ENCODE assay signal across 15 cellular contexts in genomic region chr1:169361281-169361680, GRCh38.
DNase-seq lines count a peak whose midpoint lies in the region; TF ChIP-seq lines count a peak whose summit lies in the region.
"Had no signal": no experiment of that assay in that cellular context is flagged by ENCODE, and none has a peak within 500 bp of the region (broad histone marks: within the 10 kb centered on the region; RNA-seq: fewer than 3 reads in every experiment).

No MANE protein-coding gene starts in this region.

- TF ChIP-seq CTCF in OCI-LY3 (IDR thresholded peaks at IDR 0.05; ENCODE audit: low read depth, low read length) (no peak), cardiac fibroblast (IDR thresholded peaks at IDR 0.05; ENCODE audit: low read depth, low read length) (no peak)

- peaks cover 26% of the 10 kb centered on the region for H3K4me1 ChIP-seq in OCI-LY3 (ENCODE audit: low read length)

- no peak overlapping the region for H3K27ac ChIP-seq in OCI-LY3 (ENCODE audit: low read length)

- peak overlapping the region; percentile 13 for H3K4me2 ChIP-seq in OCI-LY3 (ENCODE audit: low read length)

- H3K4me3 ChIP-seq in OCI-LY3 (ENCODE audit: low read length), result peak overlapping the region; percentile 20
- no peak overlapping the region for H3K4me3 ChIP-seq in cardiac fibroblast (replicated peaks in 1 of 2; ENCODE audit: low read depth in 2 of 2, low read length in 2 of 2)

- no peak overlapping the region for H2AFZ ChIP-seq in OCI-LY3 (ENCODE audit: low read depth, low read length)

- peaks cover 14% of the 10 kb centered on the region for H3K36me3 ChIP-seq in OCI-LY3 (replicated peaks; ENCODE audit: low read depth, low read length)

- DNase-seq in ELR (ENCODE audit: low read depth) (peak; percentile 24), cardiac fibroblast (ENCODE audit: low read depth in 2 of 2) (peak; percentile 19 to 31), iris pigment epithelial cell (ENCODE audit: low read depth) (peak; percentile 28), NCI-H446 (lab: John Stamatoyannopoulos, UW) (no peak), DMS79 (lab: John Stamatoyannopoulos, UW) (no peak), midbrain (lab: John Stamatoyannopoulos, UW) (no peak), GOT3 (lab: John Stamatoyannopoulos, UW) (no peak)
- DNase-seq: CD8-positive, alpha-beta memory T cell; Karpas-422; NCI-H1417; NCI-H1930; NCI-H2171 treated with DMSO at 0.1 percent for 48 hours; NCI-H510A; RPMI8226 had no signal

- H4K20me1 ChIP-seq in OCI-LY3 (ENCODE audit: insufficient read depth, low read length), result no peaks in the 10 kb centered on the region

- H3K9me3 ChIP-seq in OCI-LY3 (ENCODE audit: insufficient read depth, low read length), result peaks cover 4% of the 10 kb centered on the region; the same call in 1 of the 2 replicates

- H3K79me2 ChIP-seq in OCI-LY3 (ENCODE audit: low read length), result no peaks in the 10 kb centered on the region

- H3K27me3 ChIP-seq in OCI-LY3 (ENCODE audit: low read depth, low read length), result no peaks in the 10 kb centered on the region

- H3K9ac ChIP-seq in OCI-LY3 (ENCODE audit: low read length), result no peak overlapping the region

Comparison
In these comparisons a context has a peak if more than half of its experiments do, and no peak if none do; other contexts are left out.
1. DNase-seq: peak in ELR (single experiment), cardiac fibroblast (2 of 2) and iris pigment epithelial cell (single experiment); none in NCI-H446 (0 of 2), DMS79 (single experiment), midbrain (single experiment) and GOT3 (single experiment).